In the genomic region with DNA sequence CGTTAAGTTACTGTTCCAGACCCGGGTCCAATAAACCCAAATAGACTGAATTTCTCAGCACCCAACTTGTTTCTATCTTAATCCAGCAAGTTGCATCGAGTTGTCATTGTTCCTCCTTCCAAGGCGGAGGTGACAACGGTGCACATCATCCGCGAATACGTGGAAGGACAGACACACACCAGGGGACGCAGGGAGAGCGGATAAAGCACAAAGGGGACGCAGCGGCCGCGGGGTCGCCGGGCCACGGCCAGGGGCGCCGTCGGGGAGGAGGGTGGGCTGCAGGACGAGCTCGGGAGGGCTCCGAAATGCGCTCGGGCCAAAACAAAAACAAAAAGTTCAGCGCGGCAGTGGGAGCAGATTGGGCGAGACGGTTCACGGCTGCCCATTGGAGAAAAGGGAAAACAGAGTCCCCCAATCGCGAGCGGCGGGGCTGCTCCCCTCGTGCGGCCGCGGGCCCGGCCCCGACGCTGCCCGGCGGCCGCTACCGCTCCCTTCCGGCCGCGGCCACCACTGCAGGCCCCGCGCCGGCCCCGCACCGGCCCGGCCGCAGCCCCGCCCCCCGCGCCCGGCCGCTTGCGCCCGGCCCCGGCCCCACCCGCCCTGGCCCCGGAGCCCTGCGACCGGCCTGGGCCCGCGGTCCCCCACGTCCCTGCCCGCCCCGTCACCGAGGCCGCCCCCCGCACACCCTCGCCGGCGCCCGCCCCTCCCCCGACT, we compare ENCODE assay signal across 8 cellular contexts. TPM values are rescaled to one million over a fixed set of nuclear protein-coding genes. Genes with fewer than 3 reads are reported as not detected.
DNase-seq lines count a peak whose midpoint lies in the region; ATAC-seq and TF ChIP-seq lines count a peak whose summit lies in the region.

No MANE protein-coding gene starts in this region.

- ATAC-seq in GM18511 (IDR thresholded peaks at IDR 0.05; ENCODE audit: unreplicated experiment) (peak; percentile 67), HG03439 (IDR thresholded peaks at IDR 0.05; ENCODE audit: unreplicated experiment) (peak; percentile 59)
- ATAC-seq in naive thymus-derived CD8-positive, alpha-beta T cell, result peak; percentile 54

- H3K9me3 Mint-ChIP-seq in activated T-helper 1 cell treated with anti-CD3 and anti-CD28 coated beads, Interleukin-12 subunit alpha, Interleukin-12 subunit beta, Interleukin-2, Interleukin-4 antibody, amounts not matched to agents 30 ng/mL and 10 ng/mL and 1 ng/mL, durations not matched to agents 14 hours and 24 hours and 36 hours, result no peaks in the 10 kb centered on the region
- H3K9me3 Mint-ChIP-seq in naive thymus-derived CD8-positive, alpha-beta T cell, result peaks cover 0 to 3% (median 0%) of the 10 kb centered on the region in 9 donors

- H3K27ac ChIP-seq in OCI-LY3 (ENCODE audit: low read length), result peak overlapping the region; percentile 57
- peak overlapping the region; percentile 80 for H3K27ac ChIP-seq in subcutaneous abdominal adipose tissue (ENCODE audit: low read depth, low read length)

- peaks cover 6% of the 10 kb centered on the region; the same call in 1 of the 2 replicates for H3K27me3 ChIP-seq in OCI-LY3 (ENCODE audit: low read depth, low read length)
- H3K27me3 ChIP-seq in subcutaneous abdominal adipose tissue (ENCODE audit: control insufficient read depth in 5 of 5, insufficient read depth in 4 of 5, low read length in 5 of 5), result no peaks in the 10 kb centered on the region

- H3K9ac ChIP-seq in OCI-LY3 (ENCODE audit: low read length), result peak overlapping the region; percentile 74
- H3K9ac ChIP-seq in subcutaneous abdominal adipose tissue (ENCODE audit: low read length in 5 of 5), result peak overlapping the region; percentile 39 to 84 (median 75)

- peaks cover 4% of the 10 kb centered on the region for H3K36me3 Mint-ChIP-seq in activated T-helper 1 cell treated with anti-CD3 and anti-CD28 coated beads, Interleukin-12 subunit alpha, Interleukin-12 subunit beta, Interleukin-2, Interleukin-4 antibody, amounts not matched to agents 30 ng/mL and 10 ng/mL and 1 ng/mL, durations not matched to agents 14 hours and 24 hours and 36 hours (ENCODE audit: low read depth)
- no peaks in the 10 kb centered on the region for H3K36me3 Mint-ChIP-seq in naive thymus-derived CD8-positive, alpha-beta T cell

- peak overlapping the region; percentile 82 for H3K4me2 ChIP-seq in OCI-LY3 (ENCODE audit: low read length)

- H3K4me3 Mint-ChIP-seq in activated T-helper 1 cell treated with anti-CD3 and anti-CD28 coated beads, Interleukin-12 subunit alpha, Interleukin-12 subunit beta, Interleukin-2, Interleukin-4 antibody, amounts not matched to agents 30 ng/mL and 10 ng/mL and 1 ng/mL, durations not matched to agents 14 hours and 24 hours and 36 hours, result peak overlapping the region; percentile 91
- peak overlapping the region; percentile 87 to 98 (median 94) for H3K4me3 Mint-ChIP-seq in naive thymus-derived CD8-positive, alpha-beta T cell

- peaks cover 44% of the 10 kb centered on the region for H3K4me1 Mint-ChIP-seq in activated T-helper 1 cell treated with anti-CD3 and anti-CD28 coated beads, Interleukin-12 subunit alpha, Interleukin-12 subunit beta, Interleukin-2, Interleukin-4 antibody, amounts not matched to agents 30 ng/mL and 10 ng/mL and 1 ng/mL, durations not matched to agents 14 hours and 24 hours and 36 hours (ENCODE audit: low read depth)
- H3K4me1 Mint-ChIP-seq in naive thymus-derived CD8-positive, alpha-beta T cell, result peaks cover 24 to 58% (median 53%) of the 10 kb centered on the region in 4 donors

- DNase-seq in AG08396 (ENCODE audit: low spot score) (peak; percentile 93), fibroblast of gingiva (ENCODE audit: low read depth) (peak; percentile 77)
- DNase-seq in activated T-helper 1 cell treated with anti-CD3 and anti-CD28 coated beads, Interleukin-12 subunit alpha, Interleukin-12 subunit beta, Interleukin-2, Interleukin-4 antibody, amounts not matched to agents 30 ng/mL and 10 ng/mL and 1 ng/mL, durations not matched to agents 14 hours and 24 hours and 36 hours (ENCODE audit: low spot score), result peak; percentile 61
- peak; percentile 36 to 70 (median 52) for DNase-seq in naive thymus-derived CD8-positive, alpha-beta T cell

- H3K4me1 ChIP-seq in OCI-LY3 (ENCODE audit: low read length) (peaks cover 20% of the 10 kb centered on the region), subcutaneous abdominal adipose tissue (ENCODE audit: control insufficient read depth in 5 of 5, insufficient read depth in 5 of 5, low read length in 5 of 5) (peaks cover 11 to 55% (median 47%) of the 10 kb centered on the region in 5 donors)

- H4K20me1 ChIP-seq in OCI-LY3 (ENCODE audit: insufficient read depth, low read length), result peaks cover 46% of the 10 kb centered on the region

- POLR2A ChIA-PET in naive thymus-derived CD8-positive, alpha-beta T cell (lab: Charles Lee), result interaction anchor here (0.6 to 3.3 kb wide), 3 partner anchors 60 to 1018 kb away, joined by 3 to 8 read pairs (median 3); a partner anchor contains a TSS

- H3K4me3 ChIP-seq in OCI-LY3 (ENCODE audit: low read length) (peak overlapping the region; percentile 84), subcutaneous abdominal adipose tissue (ENCODE audit: low read depth in 1 of 5, low read length in 5 of 5) (peak overlapping the region; percentile 80 to 97 (median 93))

- intact Hi-C loops in activated T-helper 1 cell treated with anti-CD3 and anti-CD28 coated beads, Interleukin-12 subunit alpha, Interleukin-12 subunit beta, Interleukin-2, Interleukin-4 antibody, amounts not matched to agents 30 ng/mL and 10 ng/mL and 1 ng/mL, durations not matched to agents 14 hours and 24 hours and 36 hours (cut with micrococcal nuclease), result loop anchor here (1.0 to 5.0 kb wide), 2 partner anchors 182 to 250 kb away; a partner anchor contains a TSS

- H3K27ac Mint-ChIP-seq in activated T-helper 1 cell treated with anti-CD3 and anti-CD28 coated beads, Interleukin-12 subunit alpha, Interleukin-12 subunit beta, Interleukin-2, Interleukin-4 antibody, amounts not matched to agents 30 ng/mL and 10 ng/mL and 1 ng/mL, durations not matched to agents 14 hours and 24 hours and 36 hours, result peak overlapping the region; percentile 92
- H3K27ac Mint-ChIP-seq in naive thymus-derived CD8-positive, alpha-beta T cell, result peak overlapping the region; percentile 89 to 98 (median 95)

- no peak overlapping the region for H2AFZ ChIP-seq in OCI-LY3 (ENCODE audit: low read depth, low read length)

- no peak; the same call in 1 of the 2 replicates for TF ChIP-seq CTCF in OCI-LY3 (IDR thresholded peaks at IDR 0.05; ENCODE audit: low read depth, low read length)

- H3K79me2 ChIP-seq in OCI-LY3 (ENCODE audit: low read length), result peaks cover 51% of the 10 kb centered on the region

- peaks cover 20% of the 10 kb centered on the region for H3K27me3 Mint-ChIP-seq in activated T-helper 1 cell treated with anti-CD3 and anti-CD28 coated beads, Interleukin-12 subunit alpha, Interleukin-12 subunit beta, Interleukin-2, Interleukin-4 antibody, amounts not matched to agents 30 ng/mL and 10 ng/mL and 1 ng/mL, durations not matched to agents 14 hours and 24 hours and 36 hours (ENCODE audit: insufficient read depth)
- H3K27me3 Mint-ChIP-seq in naive thymus-derived CD8-positive, alpha-beta T cell, result peaks cover 0 to 3% (median 0%) of the 10 kb centered on the region in 5 donors

- H3K9me3 ChIP-seq in OCI-LY3 (ENCODE audit: insufficient read depth, low read length) (no peaks in the 10 kb centered on the region), subcutaneous abdominal adipose tissue (ENCODE audit: control insufficient read depth in 5 of 5, low read length in 5 of 5) (no peaks in the 10 kb centered on the region)

- H3K36me3 ChIP-seq in OCI-LY3 (replicated peaks; ENCODE audit: low read depth, low read length) (no peaks in the 10 kb centered on the region), subcutaneous abdominal adipose tissue (ENCODE audit: control insufficient read depth in 5 of 5, insufficient read depth in 5 of 5, low read length in 5 of 5) (no peaks in the 10 kb centered on the region)

RNA-seq across cellular contexts. Expression of a gene that starts 0.5 kb away (rescaled TPM):
- total RNA-seq in activated T-helper 1 cell treated with anti-CD3 and anti-CD28 coated beads, Interleukin-12 subunit alpha, Interleukin-12 subunit beta, Interleukin-2, Interleukin-4 antibody, amounts not matched to agents 30 ng/mL and 10 ng/mL and 1 ng/mL, durations not matched to agents 14 hours and 24 hours and 36 hours, result 32.1 and 37.3 TPM in 2 replicates
- 10 to 100 TPM; 55.0 to 56.0 TPM for total RNA-seq in naive thymus-derived CD8-positive, alpha-beta T cell
- 10 to 100 TPM; 31.5 to 41.8 (median 38.9) TPM for polyA plus RNA-seq in naive thymus-derived CD8-positive, alpha-beta T cell

RNA-seq across cellular contexts. Expression of a gene that starts 59.2 kb away (rescaled TPM):
- total RNA-seq in activated T-helper 1 cell treated with anti-CD3 and anti-CD28 coated beads, Interleukin-12 subunit alpha, Interleukin-12 subunit beta, Interleukin-2, Interleukin-4 antibody, amounts not matched to agents 30 ng/mL and 10 ng/mL and 1 ng/mL, durations not matched to agents 14 hours and 24 hours and 36 hours, result 33.9 and 39.7 TPM in 2 replicates
- total RNA-seq in naive thymus-derived CD8-positive, alpha-beta T cell, result 10 to 100 TPM; 17.9 to 19.4 TPM
- 10 to 100 TPM in 1 of 3 donors, 1 to 10 TPM in 2; 6.1 to 10.4 (median 6.6) TPM for polyA plus RNA-seq in naive thymus-derived CD8-positive, alpha-beta T cell

Comparison
In these comparisons a context has a peak if more than half of its experiments do, and no peak if none do; other contexts are left out.
1. Peak in every context shown above with its lines: DNase-seq, ATAC-seq, H3K4me3 ChIP-seq and H3K27ac ChIP-seq.